ENCODE assay signal across 7 cellular contexts in genomic region chr20:31719644-31720485, GRCh38. TPM values are rescaled to one million over a fixed set of nuclear protein-coding genes. Genes with fewer than 3 reads are reported as not detected.
DNase-seq lines count a peak whose midpoint lies in the region; ATAC-seq, FAIRE-seq and TF ChIP-seq lines count a peak whose summit lies in the region.

No MANE protein-coding gene starts in this region.

- H3T11ph ChIP-seq in H9 (ENCODE audit: low read length), result no peak overlapping the region

- H3K23me2 ChIP-seq in H9 (ENCODE audit: insufficient read length, low read depth, low read length, poor library complexity, severe bottlenecking) (peaks cover 33% of the 10 kb centered on the region), H1 (ENCODE audit: low read depth, low read length) (peaks cover 4% of the 10 kb centered on the region)

- peak overlapping the region; percentile 48 for H3K4me2 ChIP-seq in H9 (ENCODE audit: insufficient read depth, insufficient read length, low read length)
- H3K4me2 ChIP-seq in PC-9, result peak overlapping the region; percentile 97
- peak overlapping the region; percentile 84 to 88 for H3K4me2 ChIP-seq in H1 (ENCODE audit: insufficient read depth in 1 of 2, low read depth in 2 of 2, low read length in 2 of 2)

- intact Hi-C loops in PC-9 (cut with micrococcal nuclease; ENCODE audit: unreplicated experiment), result loop anchor here (1.0 kb wide), 4 partner anchors 8 to 42 kb away; no protein-coding TSS in a partner anchor

- peak in 1 of 2 experiments; percentile 53; a peak in 2 of 3 replicates for TF ChIP-seq POLR2A in H1 (IDR thresholded peaks at IDR 0.05; ENCODE audit: control extremely low read depth in 1 of 2, low read depth in 2 of 2, low read length in 2 of 2)
- TF ChIP-seq POLR2A in GM18505 (IDR thresholded peaks at IDR 0.05; ENCODE audit: borderline replicate concordance, extremely low read depth, insufficient read depth, insufficient read length), result no peak

- WGBS in H9 (ENCODE audit: extremely low coverage, insufficient read length, low lambda C conversion rate), result no CpG with 5 or more reads among the region's 2 CpGs
- 43% methylated on average over 2 of the region's 2 CpGs; no CpG with 5 or more reads in 1 of the 2 experiments for WGBS in H1 (ENCODE audit: extremely low coverage in 1 of 2, insufficient coverage in 1 of 2, insufficient read length in 1 of 2, insufficient replicate concordance in 2 of 2, low coverage in 1 of 2, low lambda C conversion rate in 2 of 2, missing lambda C conversion rate in 1 of 2), 2 experiments

- TF ChIP-seq EP300 in H1 (IDR thresholded peaks at IDR 0.05; ENCODE audit: borderline replicate concordance in 1 of 2, low read depth in 2 of 2, low read length in 2 of 2), result peak in 1 of 2 experiments; percentile 56; a peak in 1 of 3 replicates

- peaks cover 48% of the 10 kb centered on the region for H3K36me3 ChIP-seq in PC-9 (ENCODE audit: low read depth)
- H3K36me3 ChIP-seq in H1 (ENCODE audit: control insufficient read depth in 2 of 4, insufficient read depth in 4 of 4, low read length in 3 of 4), result peaks cover 0 to 12% (median 6%) of the 10 kb centered on the region in 4 experiments; a peak in 6 of 8 replicates

- H4K5ac ChIP-seq in H9 (ENCODE audit: insufficient read length, low read depth, low read length) (no peak overlapping the region), H1 (ENCODE audit: insufficient read length, low read depth, low read length) (no peak overlapping the region)

- H2BK5ac ChIP-seq in H9 (ENCODE audit: insufficient read length, low read length) (no peak overlapping the region), H1 (ENCODE audit: low read depth, low read length) (peak overlapping the region; percentile 90; the same call in 1 of the 2 replicates)

- H3K4me3 Mint-ChIP-seq in H9 (peak overlapping the region; percentile 76 to 87), naive B cell (peak overlapping the region; percentile 6 to 97 (median 80))

- no peaks in the 10 kb centered on the region for H3K9me2 ChIP-seq in PC-9 (ENCODE audit: insufficient read depth)

- no peak for FAIRE-seq in H1 (lab: Jason Lieb, UNC)

- TF ChIP-seq RAD21 in H1 (IDR thresholded peaks at IDR 0.05 in 1 of 2, conservative IDR thresholded peaks at IDR 0.05 in 1 of 2; ENCODE audit: low read depth in 2 of 2, low read length in 2 of 2), result no peak; a peak in 1 of 4 replicates

- H3K56ac ChIP-seq in H9 (ENCODE audit: insufficient read length, low read depth, low read length) (no peak overlapping the region), H1 (replicated peaks; ENCODE audit: insufficient read length, low read depth, low read length) (no peak overlapping the region)

- H3K14ac ChIP-seq in H9 (ENCODE audit: insufficient read depth, low read length), result no peak overlapping the region
- H3K14ac ChIP-seq in H1 (ENCODE audit: insufficient read length), result no peak overlapping the region

- H3K27ac ChIP-seq in H9 (ENCODE audit: insufficient read length, low read depth, low read length) (peak overlapping the region; percentile 31), PC-9 (peak overlapping the region; percentile 99), H1 (ENCODE audit: low read depth, low read length) (peak overlapping the region; percentile 27; the same call in 1 of the 2 replicates)

- H3F3A ChIP-seq in PC-9 (ENCODE audit: insufficient read depth, low read depth), result peaks cover 69% of the 10 kb centered on the region

- ATAC-seq in naive B cell (ENCODE audit: low read depth in 2 of 2) (no peak), HG03354 (IDR thresholded peaks at IDR 0.05; ENCODE audit: poor library complexity, severe bottlenecking, unreplicated experiment) (no peak), GM18505 (IDR thresholded peaks at IDR 0.05; ENCODE audit: unreplicated experiment) (no peak)

- H3K4me1 Mint-ChIP-seq in H9 (peaks cover 63 to 67% of the 10 kb centered on the region in 2 experiments), naive B cell (peaks cover 62 to 77% (median 69%) of the 10 kb centered on the region in 3 donors)

- H3K9ac ChIP-seq in H9 (ENCODE audit: extremely low read depth, insufficient read length, low read length) (no peak overlapping the region), H1 (replicated peaks in 1 of 4; ENCODE audit: extremely low read depth in 1 of 4, low read depth in 3 of 4, low read length in 3 of 4) (0 out of 7 replicates have a peak overlapping the region, but pooled peaks of 1 of the 4 experiments have one; percentile 24)

- H3K27me3 ChIP-seq in H9 (ENCODE audit: insufficient read depth, low read length), result no peaks in the 10 kb centered on the region
- no peaks in the 10 kb centered on the region for H3K27me3 ChIP-seq in PC-9 (ENCODE audit: insufficient read depth, low read depth)
- no peaks in the 10 kb centered on the region for H3K27me3 ChIP-seq in H1 (replicated peaks in 1 of 4; ENCODE audit: control insufficient read depth in 3 of 4, extremely low read depth in 1 of 4, insufficient read depth in 3 of 4, low read length in 3 of 4)

- H3K4me1 ChIP-seq in H9 (ENCODE audit: insufficient read depth, low read length) (peaks cover 15% of the 10 kb centered on the region), PC-9 (replicated peaks; ENCODE audit: insufficient read depth) (peaks cover 42% of the 10 kb centered on the region), H1 (replicated peaks in 1 of 4; ENCODE audit: control insufficient read depth in 3 of 4, insufficient read depth in 4 of 4, low read length in 3 of 4) (peaks cover 17 to 40% (median 38%) of the 10 kb centered on the region in 4 experiments)

- no peak overlapping the region for H2AK5ac ChIP-seq in H9 (ENCODE audit: insufficient read length, low read length)
- H2AK5ac ChIP-seq in H1 (ENCODE audit: low read depth, low read length), result peak overlapping the region; percentile 7; the same call in 1 of the 2 replicates

- H4K20me1 ChIP-seq in H9 (ENCODE audit: control insufficient read depth, insufficient read depth, insufficient read length), result no peaks in the 10 kb centered on the region
- no peaks in the 10 kb centered on the region for H4K20me1 ChIP-seq in PC-9 (ENCODE audit: insufficient read depth)
- H4K20me1 ChIP-seq in H1 (replicated peaks in 1 of 2; ENCODE audit: control insufficient read depth in 1 of 2, insufficient read depth in 2 of 2, low read length in 2 of 2), result peaks cover 0 to 6% of the 10 kb centered on the region in 2 experiments

- peak overlapping the region; percentile 25 to 96 (median 68); a peak in 5 of 7 replicates for H3K27ac Mint-ChIP-seq in H9
- H3K27ac Mint-ChIP-seq in naive B cell, result peak overlapping the region in 3 of 6 donors; percentile 66 to 91 (median 77)

- no peak overlapping the region for H2BK15ac ChIP-seq in H9 (ENCODE audit: low read depth, low read length)
- H2BK15ac ChIP-seq in H1 (ENCODE audit: low read length), result 0 out of 2 replicates have a peak overlapping the region, but pooled peaks have one; percentile 62

- H3K36me3 Mint-ChIP-seq in H9 (ENCODE audit: insufficient read depth in 1 of 3, low read depth in 3 of 3) (peaks cover 4 to 48% (median 47%) of the 10 kb centered on the region in 3 experiments; a peak in 6 of 7 replicates), naive B cell (peaks cover 5 to 7% of the 10 kb centered on the region in 2 donors)

- H3K4me3 ChIP-seq in PC-9 (peak overlapping the region; percentile 88), H1 (ENCODE audit: extremely low read depth in 1 of 4, insufficient read depth in 2 of 4, low read depth in 3 of 4, low read length in 4 of 4) (peak overlapping the region; percentile 48 to 94 (median 70); a peak in 5 of 8 replicates)

- peak; percentile 58 for DNase-seq in H9
- DNase-seq in PC-9, result peak; percentile 82 to 94
- DNase-seq in H1 (ENCODE audit: low read depth in 1 of 2, low spot score in 2 of 2), result no peak
- no peak for DNase-seq in naive B cell
- no peak for DNase-seq in stimulated activated CD4-positive, alpha-beta T cell treated with anti-CD3 and anti-CD28 coated beads, Interleukin-15, amount 100 ng/mL, for 24 hours

- no peak overlapping the region for H2AFZ ChIP-seq in H9 (ENCODE audit: low read length)
- H2AFZ ChIP-seq in PC-9, result no peak overlapping the region
- H2AFZ ChIP-seq in H1 (ENCODE audit: low read length), result no peak overlapping the region

- H2BK12ac ChIP-seq in H9 (ENCODE audit: insufficient read length, low read depth, low read length) (no peak overlapping the region), H1 (ENCODE audit: low read depth, low read length) (peak overlapping the region; percentile 94; the same call in 1 of the 2 replicates)

- H4K8ac ChIP-seq in H9 (replicated peaks; ENCODE audit: insufficient read length, low read depth, low read length), result no peak overlapping the region
- no peak overlapping the region for H4K8ac ChIP-seq in H1 (ENCODE audit: extremely low read depth, insufficient read depth, low read length)

- H2BK20ac ChIP-seq in H9 (ENCODE audit: low read depth, low read length, poor library complexity, severe bottlenecking) (no peak overlapping the region), H1 (ENCODE audit: low read length) (peak overlapping the region; percentile 62; the same call in 1 of the 2 replicates)

- H3K27me3 Mint-ChIP-seq in H9 (ENCODE audit: low read depth) (no peaks in the 10 kb centered on the region), naive B cell (no peaks in the 10 kb centered on the region)

- TF ChIP-seq CTCF in H9 (conservative IDR thresholded peaks at IDR 0.05) (no peak), PC-9 (conservative IDR thresholded peaks at IDR 0.05) (no peak), H1 (IDR thresholded peaks at IDR 0.05; ENCODE audit: control extremely low read depth in 1 of 3, insufficient read depth in 1 of 3, low read depth in 1 of 3, low read length in 3 of 3) (no peak)

- no peak overlapping the region for H3K18ac ChIP-seq in H9 (ENCODE audit: insufficient read length, low read depth, low read length)
- peak overlapping the region; percentile 54; the same call in 1 of the 2 replicates for H3K18ac ChIP-seq in H1 (ENCODE audit: extremely low read depth, low read length)

- H2BK120ac ChIP-seq in H9 (ENCODE audit: low read depth, low read length, poor library complexity, severe bottlenecking) (no peak overlapping the region), H1 (replicated peaks; ENCODE audit: low read depth, low read length) (peak overlapping the region; percentile 22)

- POLR2A ChIA-PET in PC-9 (lab: Charles Lee; ENCODE audit: unreplicated experiment) (interaction anchor here (0.5 to 2.3 kb wide), 14 partner anchors 11 to 1204 kb away, joined by 3 to 13 read pairs (median 4); no protein-coding TSS in a partner anchor), H1 (lab: Charles Lee; ENCODE audit: partially characterized antibody) (interaction anchor here (1.0 to 9.7 kb wide), 11 partner anchors 9 to 113 kb away, joined by 3 to 108 read pairs (median 7); no protein-coding TSS in a partner anchor)

- H4K91ac ChIP-seq in H9 (ENCODE audit: insufficient read length, low read depth, low read length) (no peak overlapping the region), H1 (replicated peaks; ENCODE audit: insufficient read length, low read length) (no peak overlapping the region)

- H3K9me3 ChIP-seq in H9 (ENCODE audit: control insufficient read depth, low read depth, low read length) (no peaks in the 10 kb centered on the region), PC-9 (ENCODE audit: insufficient read depth, low read depth) (no peaks in the 10 kb centered on the region), H1 (ENCODE audit: insufficient read depth in 2 of 2, low read depth in 1 of 2, low read length in 1 of 2) (no peaks in the 10 kb centered on the region)

- H3K9me3 Mint-ChIP-seq in H9 (no peaks in the 10 kb centered on the region), naive B cell (no peaks in the 10 kb centered on the region)

- CTCF ChIA-PET in PC-9 (lab: Charles Lee) (interaction anchor here (0.7 to 2.4 kb wide), 6 partner anchors 9 to 86 kb away, joined by 3 to 14 read pairs (median 8); no protein-coding TSS in a partner anchor), H1 (lab: Charles Lee; ENCODE audit: partially characterized antibody) (interaction anchor here (0.6 to 8.6 kb wide), 15 partner anchors 10 to 160 kb away, joined by 3 to 151 read pairs (median 4); partner anchors contain the start of gene TPX2)

- H3K79me1 ChIP-seq in H9 (ENCODE audit: insufficient read depth, low read depth, low read length, poor library complexity, severe bottlenecking) (no peaks in the 10 kb centered on the region), H1 (ENCODE audit: low read depth, low read length) (no peaks in the 10 kb centered on the region; the same call in 1 of the 2 replicates)

- BruUV-seq in PC-9 (replicated peaks; lab: Mats Ljungman, UMichigan), result no TSS peak

- H3K79me2 ChIP-seq in H9 (ENCODE audit: insufficient read depth, low read length) (peaks cover 7% of the 10 kb centered on the region; the same call in 1 of the 2 replicates), PC-9 (ENCODE audit: low read depth) (peaks cover 84% of the 10 kb centered on the region), H1 (ENCODE audit: control insufficient read depth in 1 of 2, insufficient read depth in 2 of 2, low read length in 2 of 2) (peaks cover 13 to 71% of the 10 kb centered on the region in 2 experiments)

- H3K4ac ChIP-seq in H9 (ENCODE audit: low read depth, low read length) (no peak overlapping the region), H1 (replicated peaks; ENCODE audit: insufficient read length, low read depth, low read length) (no peak overlapping the region)

- H3K23ac ChIP-seq in H9 (ENCODE audit: insufficient read length, low read depth, low read length), result no peak overlapping the region
- H3K23ac ChIP-seq in H1 (ENCODE audit: insufficient read length), result no peak overlapping the region

RNA-seq across cellular contexts. Expression of gene BCL2L1, which starts 2.8 kb away (rescaled TPM):
- total RNA-seq in H9 (2021), result 105 and 109 TPM in 2 replicates
- 125 and 129 TPM in 2 replicates for total RNA-seq in PC-9 (2021)
- 64.9 and 66.0 TPM in 2 replicates for total RNA-seq in H1 (2021; fragmentation: NEBNext Ultra II Directional; extraction: Animal tissue kit (Norgen Biotek cat#: 25700))
- polyA plus RNA-seq in H1 (2011; rRNA removed), result 66.1 and 94.4 TPM in 2 replicates
- 78.2 TPM for polyA plus RNA-seq in H1 (2011; cell fraction: cytosol; rRNA removed)
- 67.5 TPM for polyA plus RNA-seq in H1 (2011; cell fraction: nucleus; rRNA removed)
- polyA plus RNA-seq in H1 (2012, experiment 1 of 2), result 69.5 to 76.8 TPM (median 74.9 TPM) in 4 replicates
- 119 TPM for polyA plus RNA-seq in H1 (2012, experiment 2 of 2)
- 36.6 TPM for polyA plus RNA-seq in H1 (2013, experiment 1 of 2)
- polyA plus RNA-seq in H1 (2013, experiment 2 of 2), result 38.8 TPM
- 49.7 and 68.8 TPM in 2 replicates for polyA minus RNA-seq in H1 (2011; rRNA and poly(A)+ RNA removed)
- polyA minus RNA-seq in H1 (2011; cell fraction: cytosol; rRNA and poly(A)+ RNA removed), result 46.3 TPM
- polyA minus RNA-seq in H1 (2011; cell fraction: nucleus; rRNA and poly(A)+ RNA removed), result 57.2 TPM
- polyA plus RNA-seq in naive B cell (ENCODE audit: low read depth in 6 of 6), result 10 to 100 TPM in 1 of 6 donors, 1 to 10 TPM in 5; 6.2 to 13.0 (median 8.9) TPM

RNA-seq across cellular contexts. Expression of gene TPX2, which starts 19.2 kb away (rescaled TPM):
- 161 TPM in 2 replicates for total RNA-seq in H9 (2021)
- total RNA-seq in PC-9 (2021), result 140 and 164 TPM in 2 replicates
- total RNA-seq in H1 (2021; fragmentation: NEBNext Ultra II Directional; extraction: Animal tissue kit (Norgen Biotek cat#: 25700)), result 122 and 125 TPM in 2 replicates
- 36.5 and 43.6 TPM in 2 replicates for polyA plus RNA-seq in H1 (2011; rRNA removed)
- polyA plus RNA-seq in H1 (2011; cell fraction: cytosol; rRNA removed), result 59.8 TPM
- 51.2 TPM for polyA plus RNA-seq in H1 (2011; cell fraction: nucleus; rRNA removed)
- 97.2 to 147 TPM (median 112 TPM) in 4 replicates for polyA plus RNA-seq in H1 (2012, experiment 1 of 2)
- polyA plus RNA-seq in H1 (2012, experiment 2 of 2), result 15.4 TPM
- 96.2 TPM for polyA plus RNA-seq in H1 (2013, experiment 1 of 2)
- 91.5 TPM for polyA plus RNA-seq in H1 (2013, experiment 2 of 2)
- polyA minus RNA-seq in H1 (2011; rRNA and poly(A)+ RNA removed), result 68.9 and 76.2 TPM in 2 replicates
- 54.8 TPM for polyA minus RNA-seq in H1 (2011; cell fraction: cytosol; rRNA and poly(A)+ RNA removed)
- polyA minus RNA-seq in H1 (2011; cell fraction: nucleus; rRNA and poly(A)+ RNA removed), result 62.2 TPM
- polyA plus RNA-seq in naive B cell (ENCODE audit: low read depth in 6 of 6), result under 1 TPM in 5 of 6 donors, not detected in 1; 0.08 to 0.44 (median 0.18) TPM

Comparison
In these comparisons a context has a peak if more than half of its experiments do, and no peak if none do; other contexts are left out.
1. DNase-seq: peak in H9 (single experiment) and PC-9 (2 of 2); none in H1 (0 of 2), naive B cell (single experiment) and stimulated activated CD4-positive, alpha-beta T cell treated with anti-CD3 and anti-CD28 coated beads, Interleukin-15, amount 100 ng/mL, for 24 hours (single experiment).
2. H3K27ac ChIP-seq: peak in every context shown above with its lines; median percentile 99 in PC-9; 31 in H9; 27 in H1.
3. Peak in every context shown above with its lines, with median percentiles within 50 percentile points of each other: H3K4me2 ChIP-seq.